In the genomic region with DNA sequence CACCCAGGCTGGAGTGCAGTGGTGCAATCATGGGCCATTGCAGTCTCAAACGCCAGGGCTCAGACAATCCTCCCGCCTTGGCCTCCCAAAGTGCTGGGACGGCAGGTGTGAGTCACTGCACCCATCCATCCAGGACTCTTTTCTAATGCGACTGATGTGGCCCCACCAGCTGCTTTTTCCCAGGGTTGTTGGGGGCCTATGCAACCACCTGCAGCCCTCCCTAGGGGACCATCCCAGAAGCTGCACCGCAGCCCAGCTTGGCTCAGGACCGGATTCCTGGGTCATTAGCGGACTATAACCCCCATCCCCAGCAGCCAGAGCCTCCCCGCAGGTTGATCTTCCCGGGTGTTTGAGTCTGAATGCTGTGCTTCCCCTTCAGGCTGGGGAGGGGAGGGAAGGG, we compare ENCODE assay signal across 2 cellular contexts.
"Had no signal": no experiment of that assay in that cellular context is flagged by ENCODE, and none has a peak within 500 bp of the region (broad histone marks: within the 10 kb centered on the region; RNA-seq: fewer than 3 reads in every experiment).

No MANE protein-coding gene starts in this region.

- ATAC-seq: GM12878 had no signal

- H3K4me3 ChIP-seq: GM12878 had no signal

- DNase-seq: GF-D8 had no signal
